Comparison of ENCODE assay signal across 9 cellular contexts in the genomic region with DNA sequence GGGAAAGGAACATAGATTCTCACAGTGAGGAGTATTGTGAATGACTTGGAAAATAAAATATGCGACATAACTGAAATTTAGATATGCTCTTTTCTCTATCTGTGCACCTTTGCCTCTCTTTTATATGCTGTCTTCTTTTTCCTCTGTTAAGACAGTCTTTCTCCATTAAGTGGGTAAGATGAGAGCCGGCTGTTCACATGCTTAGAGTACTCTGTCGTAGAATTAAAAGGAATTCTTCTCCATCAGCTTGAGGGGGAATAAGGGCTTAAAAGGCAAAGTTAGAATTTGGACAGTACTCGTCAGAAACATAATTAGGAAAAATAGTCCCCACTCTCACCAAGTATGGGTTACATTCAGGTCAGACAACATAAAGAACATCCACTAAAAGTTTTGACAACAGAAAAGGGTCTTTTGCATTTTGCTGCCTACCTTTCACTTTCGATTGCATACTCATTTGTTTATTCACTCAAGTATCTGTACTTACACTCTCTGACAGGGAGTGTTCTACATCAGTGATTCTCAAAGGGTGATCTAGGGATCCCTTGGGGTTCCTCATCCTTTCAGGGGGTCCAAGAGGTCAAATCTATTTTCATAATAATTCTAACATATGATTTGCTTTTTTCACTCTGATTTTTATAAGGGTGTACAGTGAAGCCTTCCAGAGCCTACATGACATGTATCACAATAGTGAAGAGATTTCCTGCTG. TPM values are rescaled to one million over a fixed set of nuclear protein-coding genes. Genes with fewer than 3 reads are reported as not detected.
DNase-seq lines count a peak whose midpoint lies in the region; ATAC-seq and TF ChIP-seq lines count a peak whose summit lies in the region.
"Had no signal": no experiment of that assay in that cellular context is flagged by ENCODE, and none has a peak within 500 bp of the region (broad histone marks: within the 10 kb centered on the region; RNA-seq: fewer than 3 reads in every experiment).

No MANE protein-coding gene starts in this region.

- H3K4me1 Mint-ChIP-seq in activated naive CD4-positive, alpha-beta T cell treated with anti-CD3 and anti-CD28 coated beads, Interleukin-2, amount 10 ng/mL, durations not matched to agents 7 days and 5 days, result peaks cover 65% of the 10 kb centered on the region
- peaks cover 53% of the 10 kb centered on the region for H3K4me1 Mint-ChIP-seq in activated CD4-positive, alpha-beta memory T cell treated with anti-CD3 and anti-CD28 coated beads for 36 hours (ENCODE audit: low read depth)
- peaks cover 39% of the 10 kb centered on the region for H3K4me1 Mint-ChIP-seq in stimulated activated effector memory CD8-positive, alpha-beta T cell treated with anti-CD3 and anti-CD28 coated beads, Interleukin-12 subunit alpha, Interleukin-12 subunit beta, amount 100 ng/mL, for 72 hours
- H3K4me1 Mint-ChIP-seq in endodermal cell, result peaks cover 13% of the 10 kb centered on the region
- H3K4me1 Mint-ChIP-seq: neural crest cell had no signal

- peaks cover under 1% of the 10 kb centered on the region for H3K4me1 ChIP-seq in endodermal cell (ENCODE audit: control insufficient read depth, insufficient read depth, low read length)

- 95 to 100% methylated on average over 1 to 5 of the region's 5 CpGs for WGBS in endodermal cell (ENCODE audit: insufficient coverage in 1 of 2, insufficient read length in 1 of 2), 2 experiments

- H3K27ac ChIP-seq in endodermal cell (ENCODE audit: low read depth, low read length), result no peak overlapping the region

- no peak for TF ChIP-seq CTCF in endodermal cell (conservative IDR thresholded peaks at IDR 0.05)

- intact Hi-C loops in activated CD4-positive, alpha-beta memory T cell treated with anti-CD3 and anti-CD28 coated beads for 36 hours (cut with micrococcal nuclease), result loop anchor here (2.0 to 5.0 kb wide), 3 partner anchors 14 to 145 kb away; no protein-coding TSS in a partner anchor

- H3K9me3 Mint-ChIP-seq in activated naive CD4-positive, alpha-beta T cell treated with anti-CD3 and anti-CD28 coated beads, Interleukin-2, amount 10 ng/mL, durations not matched to agents 7 days and 5 days, result peaks cover 5% of the 10 kb centered on the region
- H3K9me3 Mint-ChIP-seq in activated CD4-positive, alpha-beta memory T cell treated with anti-CD3 and anti-CD28 coated beads for 36 hours, result peaks cover 13% of the 10 kb centered on the region
- peaks cover 3% of the 10 kb centered on the region for H3K9me3 Mint-ChIP-seq in stimulated activated effector memory CD8-positive, alpha-beta T cell treated with anti-CD3 and anti-CD28 coated beads, Interleukin-12 subunit alpha, Interleukin-12 subunit beta, amount 100 ng/mL, for 72 hours
- H3K9me3 Mint-ChIP-seq in endodermal cell, result peaks cover 18% of the 10 kb centered on the region

- H3K27me3 ChIP-seq in endodermal cell (ENCODE audit: control insufficient read depth, insufficient read depth, low read length, poor library complexity, severe bottlenecking), result no peaks in the 10 kb centered on the region

- no peak overlapping the region for H3K4me3 ChIP-seq in endodermal cell (ENCODE audit: low read length)

- H3K27me3 Mint-ChIP-seq in activated naive CD4-positive, alpha-beta T cell treated with anti-CD3 and anti-CD28 coated beads, Interleukin-2, amount 10 ng/mL, durations not matched to agents 7 days and 5 days, result no peaks in the 10 kb centered on the region
- H3K27me3 Mint-ChIP-seq in activated CD4-positive, alpha-beta memory T cell treated with anti-CD3 and anti-CD28 coated beads for 36 hours, result no peaks in the 10 kb centered on the region
- no peaks in the 10 kb centered on the region for H3K27me3 Mint-ChIP-seq in endodermal cell (ENCODE audit: insufficient read depth)

- H3K36me3 ChIP-seq in endodermal cell (ENCODE audit: control insufficient read depth, insufficient read depth, low read length), result no peaks in the 10 kb centered on the region

- CTCF ChIA-PET in activated naive CD4-positive, alpha-beta T cell treated with anti-CD3 and anti-CD28 coated beads, Interleukin-2, amount 10 ng/mL, durations not matched to agents 7 days and 5 days (lab: Charles Lee), result interaction anchor here (0.9 kb wide), 1 partner anchor 9 kb away, joined by 3 read pairs; no protein-coding TSS in a partner anchor
- CTCF ChIA-PET in activated CD4-positive, alpha-beta memory T cell treated with anti-CD3 and anti-CD28 coated beads for 36 hours (lab: Charles Lee), result interaction anchor here (0.8 to 1.1 kb wide), 3 partner anchors 15 to 66 kb away, joined by 3 to 4 read pairs (median 3); no protein-coding TSS in a partner anchor

- H3K9ac ChIP-seq in endodermal cell (ENCODE audit: extremely low read depth, low read length, poor library complexity, severe bottlenecking), result no peak overlapping the region

- DNase-seq in activated naive CD4-positive, alpha-beta T cell treated with anti-CD3 and anti-CD28 coated beads, Interleukin-2, amount 10 ng/mL, durations not matched to agents 7 days and 5 days, result no peak
- DNase-seq in activated naive CD4-positive, alpha-beta T cell (lab: John Stamatoyannopoulos, UW), result no peak
- DNase-seq in activated CD4-positive, alpha-beta memory T cell treated with anti-CD3 and anti-CD28 coated beads for 36 hours, result no peak
- no peak for DNase-seq in stimulated activated effector memory CD8-positive, alpha-beta T cell treated with anti-CD3 and anti-CD28 coated beads, Interleukin-12 subunit alpha, Interleukin-12 subunit beta, amount 100 ng/mL, for 72 hours (ENCODE audit: low spot score in 2 of 2)
- DNase-seq in HPDE6-E6E7 (ENCODE audit: extremely low spot score), result no peak
- DNase-seq in occipital lobe (lab: John Stamatoyannopoulos, UW), result no peak
- DNase-seq in endodermal cell, result no peak

- H3K9me3 ChIP-seq in endodermal cell (ENCODE audit: control insufficient read depth, low read length), result peaks cover 23% of the 10 kb centered on the region

- peak overlapping the region; percentile 71 for H3K4me3 Mint-ChIP-seq in activated naive CD4-positive, alpha-beta T cell treated with anti-CD3 and anti-CD28 coated beads, Interleukin-2, amount 10 ng/mL, durations not matched to agents 7 days and 5 days
- peak overlapping the region; percentile 70 for H3K4me3 Mint-ChIP-seq in activated CD4-positive, alpha-beta memory T cell treated with anti-CD3 and anti-CD28 coated beads for 36 hours
- H3K4me3 Mint-ChIP-seq in stimulated activated effector memory CD8-positive, alpha-beta T cell treated with anti-CD3 and anti-CD28 coated beads, Interleukin-12 subunit alpha, Interleukin-12 subunit beta, amount 100 ng/mL, for 72 hours, result peak overlapping the region; percentile 64
- H3K4me3 Mint-ChIP-seq in endodermal cell, result no peak overlapping the region
- H3K4me3 Mint-ChIP-seq: neural crest cell had no signal

- H3K36me3 Mint-ChIP-seq in activated naive CD4-positive, alpha-beta T cell treated with anti-CD3 and anti-CD28 coated beads, Interleukin-2, amount 10 ng/mL, durations not matched to agents 7 days and 5 days, result peaks cover 62% of the 10 kb centered on the region
- H3K36me3 Mint-ChIP-seq in activated CD4-positive, alpha-beta memory T cell treated with anti-CD3 and anti-CD28 coated beads for 36 hours, result peaks cover 25% of the 10 kb centered on the region
- no peaks in the 10 kb centered on the region for H3K36me3 Mint-ChIP-seq in stimulated activated effector memory CD8-positive, alpha-beta T cell treated with anti-CD3 and anti-CD28 coated beads, Interleukin-12 subunit alpha, Interleukin-12 subunit beta, amount 100 ng/mL, for 72 hours
- H3K36me3 Mint-ChIP-seq in endodermal cell (ENCODE audit: low read depth), result peaks cover 7% of the 10 kb centered on the region

- POLR2A ChIA-PET in activated CD4-positive, alpha-beta memory T cell treated with anti-CD3 and anti-CD28 coated beads for 36 hours (lab: Charles Lee), result no interaction called here

- ATAC-seq in HG02938 (IDR thresholded peaks at IDR 0.05; ENCODE audit: unreplicated experiment), result peak; percentile 98
- ATAC-seq in stimulated activated effector memory CD8-positive, alpha-beta T cell treated with anti-CD3 and anti-CD28 coated beads, Interleukin-12 subunit alpha, Interleukin-12 subunit beta, amount 100 ng/mL, for 72 hours, result peak; percentile 82

- H3K27ac Mint-ChIP-seq in activated naive CD4-positive, alpha-beta T cell treated with anti-CD3 and anti-CD28 coated beads, Interleukin-2, amount 10 ng/mL, durations not matched to agents 7 days and 5 days, result peak overlapping the region; percentile 91
- H3K27ac Mint-ChIP-seq in activated CD4-positive, alpha-beta memory T cell treated with anti-CD3 and anti-CD28 coated beads for 36 hours, result peak overlapping the region; percentile 82
- H3K27ac Mint-ChIP-seq in stimulated activated effector memory CD8-positive, alpha-beta T cell treated with anti-CD3 and anti-CD28 coated beads, Interleukin-12 subunit alpha, Interleukin-12 subunit beta, amount 100 ng/mL, for 72 hours, result peak overlapping the region; percentile 95
- no peak overlapping the region for H3K27ac Mint-ChIP-seq in endodermal cell

RNA-seq across cellular contexts. Expression of a gene that starts 48.0 kb away (rescaled TPM):
- 10 to 100 TPM; 70.2 to 71.2 TPM for total RNA-seq in activated CD4-positive, alpha-beta memory T cell treated with anti-CD3 and anti-CD28 coated beads for 36 hours
- 14.2 TPM for total RNA-seq in occipital lobe
- total RNA-seq in endodermal cell, result under 1 TPM in 1 of 2 donors, not detected in 1; 0.86 TPM
- polyA plus RNA-seq in endodermal cell (2013, experiment 1 of 2), result 7.4 TPM
- 8.9 TPM for polyA plus RNA-seq in endodermal cell (2013, experiment 2 of 2)
